ENCODE assay signal across 2 cellular contexts in the genomic region with DNA sequence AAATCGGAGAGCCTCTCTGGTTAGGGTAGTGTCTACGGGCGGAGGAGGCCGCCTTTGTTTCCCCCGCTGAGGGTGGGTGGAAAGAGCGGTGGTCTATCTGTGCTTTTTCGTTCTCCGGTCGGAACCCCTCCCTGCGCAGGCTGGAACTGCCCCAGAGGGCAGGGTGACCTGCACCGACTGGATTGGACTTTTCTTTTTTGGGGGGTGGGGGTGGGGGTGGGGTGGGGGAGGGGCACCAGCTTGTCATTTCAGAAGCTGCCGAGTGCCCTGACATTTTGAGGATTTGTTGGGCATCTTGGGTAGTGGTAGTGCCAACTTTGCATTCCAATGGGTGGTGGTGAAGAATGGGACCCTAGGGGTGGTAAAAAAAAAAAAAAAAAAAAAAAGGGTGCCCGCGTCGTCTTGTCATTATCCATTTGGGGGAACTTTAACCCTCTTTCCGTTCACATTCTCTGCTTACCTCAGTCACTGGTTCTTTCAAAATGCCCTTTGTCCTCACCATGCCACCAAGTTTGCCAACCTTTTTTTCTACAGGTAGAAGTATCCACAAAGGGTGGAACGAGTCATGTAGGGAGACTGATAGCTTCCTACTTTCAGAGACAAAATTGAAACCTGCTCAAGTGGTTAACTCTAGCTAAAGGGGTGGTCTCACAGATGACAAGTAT.
TF ChIP-seq lines count a peak whose summit lies in the region.

No MANE protein-coding gene starts in this region.

TF ChIP-seq in GM12891, 5 proteins besides CTCF, POLR2A, EP300 and RAD21 (continued from another document):
- TF ChIP-seq PAX5 (IDR thresholded peaks at IDR 0.05; ENCODE audit: insufficient read depth, low read length, severe bottlenecking) = no peak

TF ChIP-seq in HepG2, 621 proteins besides CTCF, POLR2A, EP300 and RAD21 (continued from another document):
- TF ChIP-seq HNF4G (IDR thresholded peaks at IDR 0.05; ENCODE audit: borderline replicate concordance, low read depth, low read length) = peak; percentile 17; the same call in 1 of the 2 replicates
- no peak for TF ChIP-seq HNF4G (CRISPR knock-in tag; IDR thresholded peaks at IDR 0.05; ENCODE audit: borderline replicate concordance, low read depth)
- 0 out of 2 replicates have a peak, but pooled peaks have one; percentile 17 for TF ChIP-seq SAP130 (CRISPR knock-in tag; IDR thresholded peaks at IDR 0.05; ENCODE audit: low read depth)
- TF ChIP-seq ZMYM4 (CRISPR knock-in tag; IDR thresholded peaks at IDR 0.05) = 0 out of 2 replicates have a peak, but pooled peaks have one; percentile 22
- TF ChIP-seq, protein P1, sequence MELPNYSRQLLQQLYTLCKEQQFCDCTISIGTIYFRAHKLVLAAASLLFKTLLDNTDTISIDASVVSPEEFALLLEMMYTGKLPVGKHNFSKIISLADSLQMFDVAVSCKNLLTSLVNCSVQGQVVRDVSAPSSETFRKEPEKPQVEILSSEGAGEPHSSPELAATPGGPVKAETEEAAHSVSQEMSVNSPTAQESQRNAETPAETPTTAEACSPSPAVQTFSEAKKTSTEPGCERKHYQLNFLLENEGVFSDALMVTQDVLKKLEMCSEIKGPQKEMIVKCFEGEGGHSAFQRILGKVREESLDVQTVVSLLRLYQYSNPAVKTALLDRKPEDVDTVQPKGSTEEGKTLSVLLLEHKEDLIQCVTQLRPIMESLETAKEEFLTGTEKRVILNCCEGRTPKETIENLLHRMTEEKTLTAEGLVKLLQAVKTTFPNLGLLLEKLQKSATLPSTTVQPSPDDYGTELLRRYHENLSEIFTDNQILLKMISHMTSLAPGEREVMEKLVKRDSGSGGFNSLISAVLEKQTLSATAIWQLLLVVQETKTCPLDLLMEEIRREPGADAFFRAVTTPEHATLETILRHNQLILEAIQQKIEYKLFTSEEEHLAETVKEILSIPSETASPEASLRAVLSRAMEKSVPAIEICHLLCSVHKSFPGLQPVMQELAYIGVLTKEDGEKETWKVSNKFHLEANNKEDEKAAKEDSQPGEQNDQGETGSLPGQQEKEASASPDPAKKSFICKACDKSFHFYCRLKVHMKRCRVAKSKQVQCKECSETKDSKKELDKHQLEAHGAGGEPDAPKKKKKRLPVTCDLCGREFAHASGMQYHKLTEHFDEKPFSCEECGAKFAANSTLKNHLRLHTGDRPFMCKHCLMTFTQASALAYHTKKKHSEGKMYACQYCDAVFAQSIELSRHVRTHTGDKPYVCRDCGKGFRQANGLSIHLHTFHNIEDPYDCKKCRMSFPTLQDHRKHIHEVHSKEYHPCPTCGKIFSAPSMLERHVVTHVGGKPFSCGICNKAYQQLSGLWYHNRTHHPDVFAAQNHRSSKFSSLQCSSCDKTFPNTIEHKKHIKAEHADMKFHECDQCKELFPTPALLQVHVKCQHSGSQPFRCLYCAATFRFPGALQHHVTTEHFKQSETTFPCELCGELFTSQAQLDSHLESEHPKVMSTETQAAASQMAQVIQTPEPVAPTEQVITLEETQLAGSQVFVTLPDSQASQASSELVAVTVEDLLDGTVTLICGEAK (IDR thresholded peaks at IDR 0.05) = no peak
- TF ChIP-seq, protein P1 (CRISPR knock-in tag; IDR thresholded peaks at IDR 0.05) = 0 out of 2 replicates have a peak, but pooled peaks have one; percentile 1
- TF ChIP-seq, protein P2, sequence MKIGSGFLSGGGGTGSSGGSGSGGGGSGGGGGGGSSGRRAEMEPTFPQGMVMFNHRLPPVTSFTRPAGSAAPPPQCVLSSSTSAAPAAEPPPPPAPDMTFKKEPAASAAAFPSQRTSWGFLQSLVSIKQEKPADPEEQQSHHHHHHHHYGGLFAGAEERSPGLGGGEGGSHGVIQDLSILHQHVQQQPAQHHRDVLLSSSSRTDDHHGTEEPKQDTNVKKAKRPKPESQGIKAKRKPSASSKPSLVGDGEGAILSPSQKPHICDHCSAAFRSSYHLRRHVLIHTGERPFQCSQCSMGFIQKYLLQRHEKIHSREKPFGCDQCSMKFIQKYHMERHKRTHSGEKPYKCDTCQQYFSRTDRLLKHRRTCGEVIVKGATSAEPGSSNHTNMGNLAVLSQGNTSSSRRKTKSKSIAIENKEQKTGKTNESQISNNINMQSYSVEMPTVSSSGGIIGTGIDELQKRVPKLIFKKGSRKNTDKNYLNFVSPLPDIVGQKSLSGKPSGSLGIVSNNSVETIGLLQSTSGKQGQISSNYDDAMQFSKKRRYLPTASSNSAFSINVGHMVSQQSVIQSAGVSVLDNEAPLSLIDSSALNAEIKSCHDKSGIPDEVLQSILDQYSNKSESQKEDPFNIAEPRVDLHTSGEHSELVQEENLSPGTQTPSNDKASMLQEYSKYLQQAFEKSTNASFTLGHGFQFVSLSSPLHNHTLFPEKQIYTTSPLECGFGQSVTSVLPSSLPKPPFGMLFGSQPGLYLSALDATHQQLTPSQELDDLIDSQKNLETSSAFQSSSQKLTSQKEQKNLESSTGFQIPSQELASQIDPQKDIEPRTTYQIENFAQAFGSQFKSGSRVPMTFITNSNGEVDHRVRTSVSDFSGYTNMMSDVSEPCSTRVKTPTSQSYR (CRISPR knock-in tag; IDR thresholded peaks at IDR 0.05; ENCODE audit: borderline replicate concordance) = 0 out of 2 replicates have a peak, but pooled peaks have one; percentile 18
- no peak for TF ChIP-seq ZNF616 (CRISPR knock-in tag; IDR thresholded peaks at IDR 0.05; ENCODE audit: low read depth)
- TF ChIP-seq, protein P3, sequence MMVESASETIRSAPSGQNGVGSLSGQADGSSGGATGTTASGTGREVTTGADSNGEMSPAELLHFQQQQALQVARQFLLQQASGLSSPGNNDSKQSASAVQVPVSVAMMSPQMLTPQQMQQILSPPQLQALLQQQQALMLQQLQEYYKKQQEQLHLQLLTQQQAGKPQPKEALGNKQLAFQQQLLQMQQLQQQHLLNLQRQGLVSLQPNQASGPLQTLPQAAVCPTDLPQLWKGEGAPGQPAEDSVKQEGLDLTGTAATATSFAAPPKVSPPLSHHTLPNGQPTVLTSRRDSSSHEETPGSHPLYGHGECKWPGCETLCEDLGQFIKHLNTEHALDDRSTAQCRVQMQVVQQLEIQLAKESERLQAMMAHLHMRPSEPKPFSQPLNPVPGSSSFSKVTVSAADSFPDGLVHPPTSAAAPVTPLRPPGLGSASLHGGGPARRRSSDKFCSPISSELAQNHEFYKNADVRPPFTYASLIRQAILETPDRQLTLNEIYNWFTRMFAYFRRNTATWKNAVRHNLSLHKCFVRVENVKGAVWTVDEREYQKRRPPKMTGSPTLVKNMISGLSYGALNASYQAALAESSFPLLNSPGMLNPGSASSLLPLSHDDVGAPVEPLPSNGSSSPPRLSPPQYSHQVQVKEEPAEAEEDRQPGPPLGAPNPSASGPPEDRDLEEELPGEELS (CRISPR knock-in tag; IDR thresholded peaks at IDR 0.05) = no peak
- peak; percentile 61 for TF ChIP-seq PCBP2 (optimal IDR thresholded peaks at IDR 0.05; ENCODE audit: low read depth, low read length, poor library complexity, severe bottlenecking)
- TF ChIP-seq HNRNPL (IDR thresholded peaks at IDR 0.05; ENCODE audit: low read depth, low read length) = peak; percentile 77
- TF ChIP-seq, protein P4, sequence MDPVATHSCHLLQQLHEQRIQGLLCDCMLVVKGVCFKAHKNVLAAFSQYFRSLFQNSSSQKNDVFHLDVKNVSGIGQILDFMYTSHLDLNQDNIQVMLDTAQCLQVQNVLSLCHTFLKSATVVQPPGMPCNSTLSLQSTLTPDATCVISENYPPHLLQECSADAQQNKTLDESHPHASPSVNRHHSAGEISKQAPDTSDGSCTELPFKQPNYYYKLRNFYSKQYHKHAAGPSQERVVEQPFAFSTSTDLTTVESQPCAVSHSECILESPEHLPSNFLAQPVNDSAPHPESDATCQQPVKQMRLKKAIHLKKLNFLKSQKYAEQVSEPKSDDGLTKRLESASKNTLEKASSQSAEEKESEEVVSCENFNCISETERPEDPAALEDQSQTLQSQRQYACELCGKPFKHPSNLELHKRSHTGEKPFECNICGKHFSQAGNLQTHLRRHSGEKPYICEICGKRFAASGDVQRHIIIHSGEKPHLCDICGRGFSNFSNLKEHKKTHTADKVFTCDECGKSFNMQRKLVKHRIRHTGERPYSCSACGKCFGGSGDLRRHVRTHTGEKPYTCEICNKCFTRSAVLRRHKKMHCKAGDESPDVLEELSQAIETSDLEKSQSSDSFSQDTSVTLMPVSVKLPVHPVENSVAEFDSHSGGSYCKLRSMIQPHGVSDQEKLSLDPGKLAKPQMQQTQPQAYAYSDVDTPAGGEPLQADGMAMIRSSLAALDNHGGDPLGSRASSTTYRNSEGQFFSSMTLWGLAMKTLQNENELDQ (CRISPR knock-in tag; IDR thresholded peaks at IDR 0.05; ENCODE audit: borderline replicate concordance) = no peak
- no peak for TF ChIP-seq GABPA (IDR thresholded peaks at IDR 0.05; ENCODE audit: low read depth, low read length)
- 0 out of 2 replicates have a peak, but pooled peaks have one; percentile 6 for TF ChIP-seq GABPA (CRISPR knock-in tag; IDR thresholded peaks at IDR 0.05; ENCODE audit: low read depth)
- TF ChIP-seq ZNF235 (CRISPR knock-in tag; IDR thresholded peaks at IDR 0.05; ENCODE audit: borderline replicate concordance) = no peak
- TF ChIP-seq, protein P5, sequence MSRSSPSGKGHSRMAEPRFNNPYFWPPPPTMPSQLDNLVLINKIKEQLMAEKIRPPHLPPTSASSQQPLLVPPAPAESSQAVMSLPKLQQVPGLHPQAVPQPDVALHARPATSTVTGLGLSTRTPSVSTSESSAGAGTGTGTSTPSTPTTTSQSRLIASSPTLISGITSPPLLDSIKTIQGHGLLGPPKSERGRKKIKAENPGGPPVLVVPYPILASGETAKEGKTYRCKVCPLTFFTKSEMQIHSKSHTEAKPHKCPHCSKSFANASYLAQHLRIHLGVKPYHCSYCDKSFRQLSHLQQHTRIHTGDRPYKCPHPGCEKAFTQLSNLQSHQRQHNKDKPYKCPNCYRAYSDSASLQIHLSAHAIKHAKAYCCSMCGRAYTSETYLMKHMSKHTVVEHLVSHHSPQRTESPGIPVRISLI (CRISPR knock-in tag; IDR thresholded peaks at IDR 0.05; ENCODE audit: borderline replicate concordance) = peak; percentile 40; the same call in 1 of the 2 replicates
- no peak for TF ChIP-seq ZNF274 (CRISPR knock-in tag; IDR thresholded peaks at IDR 0.05)
- TF ChIP-seq HDAC1 (CRISPR knock-in tag; IDR thresholded peaks at IDR 0.05) = 0 out of 2 replicates have a peak, but pooled peaks have one; percentile 30
- TF ChIP-seq DMAP1 (CRISPR knock-in tag; IDR thresholded peaks at IDR 0.05) = 0 out of 2 replicates have a peak, but pooled peaks have one; percentile 8
- TF ChIP-seq ZNF709 (CRISPR knock-in tag; IDR thresholded peaks at IDR 0.05) = 0 out of 2 replicates have a peak, but pooled peaks have one; percentile 37
- TF ChIP-seq, protein P6, sequence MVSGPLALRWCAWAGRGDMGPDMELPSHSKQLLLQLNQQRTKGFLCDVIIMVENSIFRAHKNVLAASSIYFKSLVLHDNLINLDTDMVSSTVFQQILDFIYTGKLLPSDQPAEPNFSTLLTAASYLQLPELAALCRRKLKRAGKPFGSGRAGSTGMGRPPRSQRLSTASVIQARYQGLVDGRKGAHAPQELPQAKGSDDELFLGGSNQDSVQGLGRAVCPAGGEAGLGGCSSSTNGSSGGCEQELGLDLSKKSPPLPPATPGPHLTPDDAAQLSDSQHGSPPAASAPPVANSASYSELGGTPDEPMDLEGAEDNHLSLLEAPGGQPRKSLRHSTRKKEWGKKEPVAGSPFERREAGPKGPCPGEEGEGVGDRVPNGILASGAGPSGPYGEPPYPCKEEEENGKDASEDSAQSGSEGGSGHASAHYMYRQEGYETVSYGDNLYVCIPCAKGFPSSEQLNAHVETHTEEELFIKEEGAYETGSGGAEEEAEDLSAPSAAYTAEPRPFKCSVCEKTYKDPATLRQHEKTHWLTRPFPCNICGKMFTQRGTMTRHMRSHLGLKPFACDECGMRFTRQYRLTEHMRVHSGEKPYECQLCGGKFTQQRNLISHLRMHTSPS (CRISPR knock-in tag; IDR thresholded peaks at IDR 0.05; ENCODE audit: low read depth) = peak; percentile 68; the same call in 1 of the 2 replicates
- no peak for TF ChIP-seq LCORL (IDR thresholded peaks at IDR 0.05)
- 0 out of 2 replicates have a peak, but pooled peaks have one; percentile 20 for TF ChIP-seq LCORL (CRISPR knock-in tag; IDR thresholded peaks at IDR 0.05)
